ENCODE assay signal across 29 cellular contexts in genomic region chr22:17262976-17263375, GRCh38. TPM values are rescaled to one million over a fixed set of nuclear protein-coding genes. Genes with fewer than 3 reads are reported as not detected.
"Had no signal": no experiment of that assay in that cellular context is flagged by ENCODE, and none has a peak within 500 bp of the region (broad histone marks: within the 10 kb centered on the region; RNA-seq: fewer than 3 reads in every experiment).

No MANE protein-coding gene starts in this region.

- H3K4me3 ChIP-seq: cardiac muscle cell, SJSA1 had no signal

- DNase-seq: activated CD4-positive, alpha-beta memory T cell treated with anti-CD3 and anti-CD28 coated beads, Interleukin-2, amount 10 ng/mL, durations not matched to agents 7 days and 5 days; activated CD4-positive, alpha-beta T cell treated with anti-CD3 and anti-CD28 coated beads, Interleukin-2, amount 10 ng/mL, durations not matched to agents 7 days and 5 days; activated CD4-positive, CD25-positive, alpha-beta regulatory T cell; activated gamma-delta T cell; activated naive CD4-positive, alpha-beta T cell treated with anti-CD3 and anti-CD28 coated beads for 36 hours; activated T-cell treated with anti-CD3 and anti-CD28 coated beads for 4 hours; activated T-cell treated with anti-CD3 and anti-CD28 coated beads, Interleukin-2, amount 50 U/mL, for 48 hours; amygdala; brain microvascular endothelial cell; Kasumi-1; KBM-7; NCI-H1105 treated with DMSO at 0.1 percent for 48 hours; NCI-H1436 treated with DMSO at 0.1 percent for 48 hours; NCI-H187; NCI-H2081; NCI-H524; PC-3; SHP77; SW 1271; T-helper 2 cell; T1000 had no signal

- H3K27me3 Mint-ChIP-seq: activated CD4-positive, alpha-beta memory T cell treated with anti-CD3 and anti-CD28 coated beads, Interleukin-2, amount 10 ng/mL, durations not matched to agents 7 days and 5 days; activated CD4-positive, alpha-beta T cell treated with anti-CD3 and anti-CD28 coated beads, Interleukin-2, amount 10 ng/mL, durations not matched to agents 7 days and 5 days; activated naive CD8-positive, alpha-beta T cell; activated T-helper 17 cell treated with anti-CD3 and anti-CD28 coated beads, Interleukin-2, amount 50 U/mL, for 72 hours had no signal

- H3K27ac Mint-ChIP-seq: activated CD4-positive, alpha-beta memory T cell treated with anti-CD3 and anti-CD28 coated beads, Interleukin-2, amount 10 ng/mL, durations not matched to agents 7 days and 5 days; activated CD4-positive, alpha-beta T cell treated with anti-CD3 and anti-CD28 coated beads, Interleukin-2, amount 10 ng/mL, durations not matched to agents 7 days and 5 days; activated naive CD4-positive, alpha-beta T cell treated with anti-CD3 and anti-CD28 coated beads for 36 hours; activated naive CD8-positive, alpha-beta T cell; activated T-helper 17 cell treated with anti-CD3 and anti-CD28 coated beads, Interleukin-2, amount 50 U/mL, for 72 hours had no signal

- ATAC-seq: activated T-helper 17 cell treated with anti-CD3 and anti-CD28 coated beads, Interleukin-2, amount 50 U/mL, for 72 hours; PC-3; SK-N-SH treated with all-trans-retinoic acid at 6 μM for 48 hours had no signal

- H3K4me3 Mint-ChIP-seq: activated CD4-positive, alpha-beta memory T cell treated with anti-CD3 and anti-CD28 coated beads, Interleukin-2, amount 10 ng/mL, durations not matched to agents 7 days and 5 days; activated CD4-positive, alpha-beta T cell treated with anti-CD3 and anti-CD28 coated beads, Interleukin-2, amount 10 ng/mL, durations not matched to agents 7 days and 5 days; activated naive CD4-positive, alpha-beta T cell treated with anti-CD3 and anti-CD28 coated beads for 36 hours; activated naive CD8-positive, alpha-beta T cell; activated T-helper 17 cell treated with anti-CD3 and anti-CD28 coated beads, Interleukin-2, amount 50 U/mL, for 72 hours had no signal

- H3K9me3 Mint-ChIP-seq: activated CD4-positive, alpha-beta memory T cell treated with anti-CD3 and anti-CD28 coated beads, Interleukin-2, amount 10 ng/mL, durations not matched to agents 7 days and 5 days; activated CD4-positive, alpha-beta T cell treated with anti-CD3 and anti-CD28 coated beads, Interleukin-2, amount 10 ng/mL, durations not matched to agents 7 days and 5 days; activated naive CD4-positive, alpha-beta T cell treated with anti-CD3 and anti-CD28 coated beads for 36 hours; activated T-helper 17 cell treated with anti-CD3 and anti-CD28 coated beads, Interleukin-2, amount 50 U/mL, for 72 hours had no signal

- H3K9me3 ChIP-seq: SJSA1 had no signal

- H3K27me3 ChIP-seq: brain microvascular endothelial cell, cardiac muscle cell, SJSA1 had no signal

- H3K4me1 Mint-ChIP-seq: activated T-helper 17 cell treated with anti-CD3 and anti-CD28 coated beads, Interleukin-2, amount 50 U/mL, for 72 hours had no signal

- H3K36me3 ChIP-seq: brain microvascular endothelial cell, cardiac muscle cell, SJSA1 had no signal

- FAIRE-seq: astrocyte, RCC 7860, TTC549 had no signal

- H3K36me3 Mint-ChIP-seq: activated naive CD8-positive, alpha-beta T cell had no signal

- H3K27ac ChIP-seq: brain microvascular endothelial cell, cardiac muscle cell, SJSA1 had no signal

- H3K4me1 ChIP-seq: SJSA1 had no signal

RNA-seq across cellular contexts. Expression of gene ADA2, which starts 43.7 kb away (rescaled TPM):
- total RNA-seq: PC-3, SJSA1 had no signal
